In genomic region chr17:7549401-7550055, GRCh38 we compare ENCODE assay signal across 8 cellular contexts. TPM values are rescaled to one million over a fixed set of nuclear protein-coding genes. Genes with fewer than 3 reads are reported as not detected.
DNase-seq lines count a peak whose midpoint lies in the region; ATAC-seq and TF ChIP-seq lines count a peak whose summit lies in the region.

No MANE protein-coding gene starts in this region.

- ATAC-seq in Right ventricle myocardium inferior = peak; percentile 27
- ATAC-seq in stimulated activated naive CD8-positive, alpha-beta T cell treated with anti-CD3 and anti-CD28 coated beads, Interleukin-15, Interleukin-2, amounts not matched to agents 100 U/mL and 50 U/mL, for 24 hours = peak; percentile 38

- WGBS in lower leg skin, 2 donors = 14 to 18% methylated on average over 20 of the region's 20 CpGs

- intact Hi-C loops in Right ventricle myocardium inferior (cut with DNase I) = loop anchor here (1.0 to 5.0 kb wide), 2 partner anchors 9 to 62 kb away; partner anchors contain the start of gene TNFSF13
- intact Hi-C loops in cardiac septum (cut with DNase I) = no loop called here
- intact Hi-C loops in lower leg skin (cut with DNase I; ENCODE audit: low total_unique reads) = loop anchor here (10.0 kb wide), 2 partner anchors 55 to 195 kb away; partner anchors contain the start of genes KCTD11 and TMEM95

- no peak for DNase-seq in Right ventricle myocardium inferior (ENCODE audit: missing footprints)
- no peak for DNase-seq in cardiac septum (ENCODE audit: low spot score)
- DNase-seq in caudate nucleus (lab: John Stamatoyannopoulos, UW) = peak in 44 of 61 donors; percentile 18 to 89 (median 62)
- peak in 1 of 2 donors; percentile 88 for DNase-seq in lower leg skin (ENCODE audit: low spot score in 2 of 2)
- peak; percentile 51 for DNase-seq in stimulated activated naive CD8-positive, alpha-beta T cell treated with anti-CD3 and anti-CD28 coated beads, Interleukin-15, Interleukin-2, amounts not matched to agents 100 U/mL and 50 U/mL, for 24 hours
- DNase-seq in iPS-NIHi7 (ENCODE audit: extremely low spot score) = no peak
- DNase-seq in NCI-H2081 (lab: John Stamatoyannopoulos, UW) = no peak
- DNase-seq in DMS 273 (lab: John Stamatoyannopoulos, UW; ENCODE audit: unreplicated experiment) = no peak

- H3K27ac ChIP-seq in caudate nucleus (ENCODE audit: low read depth, low read length) = peak overlapping the region; percentile 94

- H3K4me3 ChIP-seq in lower leg skin (ENCODE audit: low read depth, poor library complexity, severe bottlenecking) = peak overlapping the region; percentile 51

- no peak for TF ChIP-seq POLR2A in lower leg skin (IDR thresholded peaks at IDR 0.05)

- no peak for TF ChIP-seq CTCF in lower leg skin (IDR thresholded peaks at IDR 0.05)

RNA-seq across cellular contexts. Expression of gene TNFSF12, which starts 0.7 kb away (rescaled TPM):
- total RNA-seq in Right ventricle myocardium inferior = 41.7 TPM
- total RNA-seq in cardiac septum = 33.9 TPM
- total RNA-seq in lower leg skin = 10 to 100 TPM in 3 of 4 donors, 1 to 10 TPM in 1; 9.9 to 31.7 (median 20.9) TPM

RNA-seq across cellular contexts. Expression of gene TNFSF13, which starts 9.0 kb away (rescaled TPM):
- 13.5 TPM for total RNA-seq in Right ventricle myocardium inferior
- total RNA-seq in cardiac septum = 4.9 TPM
- 10 to 100 TPM in 3 of 4 donors, 1 to 10 TPM in 1; 7.6 to 30.6 (median 17.6) TPM for total RNA-seq in lower leg skin

RNA-seq across cellular contexts. Expression of gene SENP3, which starts 12.2 kb away (rescaled TPM):
- total RNA-seq in Right ventricle myocardium inferior (33.0 TPM), cardiac septum (33.8 TPM), lower leg skin (10 to 100 TPM; 39.5 to 53.0 (median 48.7) TPM)

RNA-seq across cellular contexts. Expression of gene CD68, which starts 29.9 kb away (rescaled TPM):
- total RNA-seq in Right ventricle myocardium inferior (40.4 TPM), cardiac septum (11.4 TPM), lower leg skin (10 to 100 TPM; 14.2 to 26.9 (median 16.2) TPM)

RNA-seq across cellular contexts. Expression of gene MPDU1, which starts 34.1 kb away (rescaled TPM):
- total RNA-seq in Right ventricle myocardium inferior (32.0 TPM), cardiac septum (22.4 TPM), lower leg skin (10 to 100 TPM; 30.4 to 97.7 (median 74.4) TPM)

Comparison
In these comparisons a context has a peak if more than half of its experiments do, and no peak if none do; other contexts are left out.
1. DNase-seq: peak in caudate nucleus (44 of 61) and stimulated activated naive CD8-positive, alpha-beta T cell treated with anti-CD3 and anti-CD28 coated beads, Interleukin-15, Interleukin-2, amounts not matched to agents 100 U/mL and 50 U/mL, for 24 hours (single experiment); none in Right ventricle myocardium inferior (single experiment), cardiac septum (single experiment), iPS-NIHi7 (single experiment), NCI-H2081 (0 of 2) and DMS 273 (single experiment).